Comparison of ENCODE assay signal across 8 cellular contexts in the genomic region with DNA sequence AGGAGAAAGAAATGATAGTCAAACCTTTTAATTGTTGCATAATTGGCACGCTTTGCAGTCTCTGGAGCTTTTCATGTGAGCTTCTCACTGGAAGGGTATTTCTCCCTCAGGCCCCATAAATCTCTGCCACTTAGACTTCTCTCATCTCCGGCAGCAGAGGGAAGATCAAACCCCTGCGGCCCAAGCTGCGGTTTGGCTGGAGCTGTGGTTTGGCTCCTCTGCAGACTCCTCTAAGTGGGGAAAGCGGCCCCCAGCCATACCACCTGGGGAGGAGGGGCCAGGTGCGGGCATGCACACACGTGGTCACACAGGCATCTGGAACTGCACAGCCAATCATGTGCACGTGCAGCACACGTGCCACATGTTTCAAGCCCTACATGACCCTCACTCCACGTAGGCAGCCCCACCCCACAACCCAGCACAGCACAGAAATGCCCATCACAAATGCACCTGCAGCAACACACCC. TPM values are rescaled to one million over a fixed set of nuclear protein-coding genes. Genes with fewer than 3 reads are reported as not detected.
DNase-seq lines count a peak whose midpoint lies in the region; ATAC-seq and TF ChIP-seq lines count a peak whose summit lies in the region.

No MANE protein-coding gene starts in this region.

- intact Hi-C loops in dorsolateral prefrontal cortex (cut with DNase I) = no loop called here

- no peaks in the 10 kb centered on the region for H3K9me3 Mint-ChIP-seq in central memory CD8-positive, alpha-beta T cell
- no peaks in the 10 kb centered on the region for H3K9me3 Mint-ChIP-seq in stimulated activated effector memory CD8-positive, alpha-beta T cell treated with anti-CD3 and anti-CD28 coated beads, Interleukin-12 subunit alpha, Interleukin-12 subunit beta, amount 100 ng/mL, for 72 hours

- peaks cover 13% of the 10 kb centered on the region for H3K4me1 Mint-ChIP-seq in central memory CD8-positive, alpha-beta T cell
- H3K4me1 Mint-ChIP-seq in stimulated activated effector memory CD8-positive, alpha-beta T cell treated with anti-CD3 and anti-CD28 coated beads, Interleukin-12 subunit alpha, Interleukin-12 subunit beta, amount 100 ng/mL, for 72 hours = peaks cover 12% of the 10 kb centered on the region

- DNase-seq in NCI-H82 (lab: John Stamatoyannopoulos, UW) (peak; percentile 23), NCI-H82 treated with DMSO at 0.1 percent for 48 hours (lab: John Stamatoyannopoulos, UW; ENCODE audit: unreplicated experiment) (no peak), NCI-H510A (lab: John Stamatoyannopoulos, UW) (peak; percentile 63), dorsolateral prefrontal cortex (no peak), pons (ENCODE audit: low spot score) (no peak)
- no peak for DNase-seq in central memory CD8-positive, alpha-beta T cell (ENCODE audit: low spot score in 2 of 2)
- no peak for DNase-seq in stimulated activated effector memory CD8-positive, alpha-beta T cell treated with anti-CD3 and anti-CD28 coated beads, Interleukin-12 subunit alpha, Interleukin-12 subunit beta, amount 100 ng/mL, for 72 hours (ENCODE audit: low spot score in 2 of 2)

- no peak overlapping the region for H3K27ac ChIP-seq in dorsolateral prefrontal cortex

- H3K27me3 ChIP-seq in dorsolateral prefrontal cortex = no peaks in the 10 kb centered on the region

- H3K4me3 ChIP-seq in dorsolateral prefrontal cortex = no peak overlapping the region

- no peaks in the 10 kb centered on the region for H3K27me3 Mint-ChIP-seq in central memory CD8-positive, alpha-beta T cell

- TF ChIP-seq CTCF in dorsolateral prefrontal cortex (IDR thresholded peaks at IDR 0.05 in 54 of 56, conservative IDR thresholded peaks at IDR 0.05 in 2 of 56; ENCODE audit: low read depth in 1 of 56, partially characterized antibody in 56 of 56) = no peak

- peak; percentile 32 for ATAC-seq in central memory CD8-positive, alpha-beta T cell (replicated peaks; ENCODE audit: extremely low read depth, poor library complexity, severe bottlenecking)
- peak; percentile 13 for ATAC-seq in stimulated activated effector memory CD8-positive, alpha-beta T cell treated with anti-CD3 and anti-CD28 coated beads, Interleukin-12 subunit alpha, Interleukin-12 subunit beta, amount 100 ng/mL, for 72 hours
- ATAC-seq in GM19397 (IDR thresholded peaks at IDR 0.05; ENCODE audit: unreplicated experiment) = no peak

- no peak overlapping the region for H3K27ac Mint-ChIP-seq in central memory CD8-positive, alpha-beta T cell (ENCODE audit: low read depth)
- H3K27ac Mint-ChIP-seq in stimulated activated effector memory CD8-positive, alpha-beta T cell treated with anti-CD3 and anti-CD28 coated beads, Interleukin-12 subunit alpha, Interleukin-12 subunit beta, amount 100 ng/mL, for 72 hours = no peak overlapping the region

- no peak overlapping the region for H3K4me3 Mint-ChIP-seq in central memory CD8-positive, alpha-beta T cell
- no peak overlapping the region for H3K4me3 Mint-ChIP-seq in stimulated activated effector memory CD8-positive, alpha-beta T cell treated with anti-CD3 and anti-CD28 coated beads, Interleukin-12 subunit alpha, Interleukin-12 subunit beta, amount 100 ng/mL, for 72 hours

- peaks cover 12% of the 10 kb centered on the region for H3K36me3 Mint-ChIP-seq in central memory CD8-positive, alpha-beta T cell (ENCODE audit: insufficient read depth)
- H3K36me3 Mint-ChIP-seq in stimulated activated effector memory CD8-positive, alpha-beta T cell treated with anti-CD3 and anti-CD28 coated beads, Interleukin-12 subunit alpha, Interleukin-12 subunit beta, amount 100 ng/mL, for 72 hours = no peaks in the 10 kb centered on the region

RNA-seq across cellular contexts. Expression of gene UBE2T, which starts 58.3 kb away (rescaled TPM):
- total RNA-seq in dorsolateral prefrontal cortex = 10 to 100 TPM in 36 of 120 experiments, 1 to 10 TPM in 84; 2.0 to 19.1 (median 9.2) TPM

Comparison
In these comparisons a context has a peak if more than half of its experiments do, and no peak if none do; other contexts are left out.
1. DNase-seq: peak in NCI-H82 (single experiment) and NCI-H510A (single experiment); none in NCI-H82 treated with DMSO at 0.1 percent for 48 hours (single experiment), central memory CD8-positive, alpha-beta T cell (0 of 2), stimulated activated effector memory CD8-positive, alpha-beta T cell treated with anti-CD3 and anti-CD28 coated beads, Interleukin-12 subunit alpha, Interleukin-12 subunit beta, amount 100 ng/mL, for 72 hours (0 of 2), dorsolateral prefrontal cortex (0 of 10) and pons (single experiment).